ENCODE assay signal across 16 cellular contexts in genomic region chr1:44250113-44250781, GRCh38.
"Had no signal": no experiment of that assay in that cellular context is flagged by ENCODE, and none has a peak within 500 bp of the region (broad histone marks: within the 10 kb centered on the region; RNA-seq: fewer than 3 reads in every experiment).

No MANE protein-coding gene starts in this region.

- H3K9me3 ChIP-seq: ascending aorta had no signal

- ATAC-seq: activated CD8-positive, alpha-beta T cell treated with anti-CD3 and anti-CD28 coated beads, Interleukin-2, amount 10 ng/mL, durations not matched to agents 7 days and 5 days; activated naive CD8-positive, alpha-beta T cell treated with anti-CD3 and anti-CD28 coated beads, Interleukin-2, amount 50 U/mL, for 24 hours; stimulated activated naive CD8-positive, alpha-beta T cell treated with anti-CD3 and anti-CD28 coated beads, Interleukin-15, amount 100 ng/mL, for 72 hours had no signal

- DNase-seq: activated CD4-positive, alpha-beta T cell treated with anti-CD3 and anti-CD28 coated beads for 48 hours; activated CD8-positive, alpha-beta memory T cell treated with anti-CD3 and anti-CD28 coated beads, Interleukin-2, amount 50 U/mL, for 48 hours; activated CD8-positive, alpha-beta T cell treated with anti-CD3 and anti-CD28 coated beads, Interleukin-2, amount 10 ng/mL, durations not matched to agents 7 days and 5 days; activated naive CD4-positive, alpha-beta T cell; activated naive CD8-positive, alpha-beta T cell treated with anti-CD3 and anti-CD28 coated beads, Interleukin-2, amount 50 U/mL, for 24 hours; effector CD4-positive, alpha-beta T cell; stimulated activated CD4-positive, alpha-beta T cell treated with anti-CD3 and anti-CD28 coated beads, Interleukin-15, amount 100 ng/mL, for 24 hours; stimulated activated CD4-positive, alpha-beta T cell treated with anti-CD3 and anti-CD28 coated beads, Interleukin-4, amount 100 ng/mL, for 24 hours; stimulated activated naive CD8-positive, alpha-beta T cell treated with anti-CD3 and anti-CD28 coated beads, Interleukin-15, amount 100 ng/mL, for 72 hours; T1000 had no signal

- H3K27me3 ChIP-seq: ascending aorta had no signal

- H3K4me1 Mint-ChIP-seq: activated naive CD8-positive, alpha-beta T cell treated with anti-CD3 and anti-CD28 coated beads, Interleukin-2, amount 50 U/mL, for 24 hours; stimulated activated naive CD8-positive, alpha-beta T cell treated with anti-CD3 and anti-CD28 coated beads, Interleukin-15, amount 100 ng/mL, for 72 hours had no signal

- FAIRE-seq: urothelium cell line had no signal

- H3K4me1 ChIP-seq: ascending aorta had no signal

- H3K9me3 Mint-ChIP-seq: activated naive CD8-positive, alpha-beta T cell treated with anti-CD3 and anti-CD28 coated beads, Interleukin-2, amount 50 U/mL, for 24 hours; memory B cell; nephron; stimulated activated naive CD8-positive, alpha-beta T cell treated with anti-CD3 and anti-CD28 coated beads, Interleukin-15, amount 100 ng/mL, for 72 hours; WTC11 had no signal

- H3K27ac ChIP-seq: ascending aorta, coronary artery had no signal

- H3K4me3 Mint-ChIP-seq: activated CD8-positive, alpha-beta T cell treated with anti-CD3 and anti-CD28 coated beads, Interleukin-2, amount 10 ng/mL, durations not matched to agents 7 days and 5 days; activated naive CD8-positive, alpha-beta T cell treated with anti-CD3 and anti-CD28 coated beads, Interleukin-2, amount 50 U/mL, for 24 hours; memory B cell; nephron; stimulated activated naive CD8-positive, alpha-beta T cell treated with anti-CD3 and anti-CD28 coated beads, Interleukin-15, amount 100 ng/mL, for 72 hours; WTC11 had no signal

- H3K27ac Mint-ChIP-seq: activated CD8-positive, alpha-beta T cell treated with anti-CD3 and anti-CD28 coated beads, Interleukin-2, amount 10 ng/mL, durations not matched to agents 7 days and 5 days; activated naive CD8-positive, alpha-beta T cell treated with anti-CD3 and anti-CD28 coated beads, Interleukin-2, amount 50 U/mL, for 24 hours; memory B cell; WTC11 had no signal

- H3K36me3 Mint-ChIP-seq: WTC11 had no signal

- H3K4me3 ChIP-seq: ascending aorta, coronary artery had no signal

- H3K27me3 Mint-ChIP-seq: activated naive CD8-positive, alpha-beta T cell treated with anti-CD3 and anti-CD28 coated beads, Interleukin-2, amount 50 U/mL, for 24 hours; memory B cell; stimulated activated naive CD8-positive, alpha-beta T cell treated with anti-CD3 and anti-CD28 coated beads, Interleukin-15, amount 100 ng/mL, for 72 hours had no signal
